ENCODE assay signal across 1 cellular context in genomic region chr5:129216001-129216400, GRCh38.
TF ChIP-seq lines count a peak whose summit lies in the region.

No MANE protein-coding gene starts in this region.

TF ChIP-seq in H1, 55 proteins besides CTCF, POLR2A, EP300 and RAD21 (continued from another document):
- TF ChIP-seq CHD7 (IDR thresholded peaks at IDR 0.05; ENCODE audit: insufficient replicate concordance, low read length) (no peak), KDM1A (IDR thresholded peaks at IDR 0.05; ENCODE audit: borderline replicate concordance, low read length) (no peak), BACH1 (IDR thresholded peaks at IDR 0.05; ENCODE audit: low read length) (no peak), CHD2 (IDR thresholded peaks at IDR 0.05; ENCODE audit: low read length) (no peak), RBBP5 (IDR thresholded peaks at IDR 0.05; ENCODE audit: borderline replicate concordance, low read depth, low read length) (no peak), EZH2 (IDR thresholded peaks at IDR 0.05; ENCODE audit: low read depth, low read length, severe bottlenecking) (no peak), SIN3A (conservative IDR thresholded peaks at IDR 0.05 in 1 of 2, IDR thresholded peaks at IDR 0.05 in 1 of 2; ENCODE audit: low read depth in 1 of 2, low read length in 2 of 2) (no peak), CHD1 (IDR thresholded peaks at IDR 0.05; ENCODE audit: low read depth, low read length) (no peak), PHF8 (conservative IDR thresholded peaks at IDR 0.05; ENCODE audit: low read depth, low read length) (no peak), ATF3 (IDR thresholded peaks at IDR 0.05; ENCODE audit: insufficient read depth, low read depth, low read length) (no peak)
